8 cellular contexts compared by ENCODE assay signal in genomic region chr10:60778214-60778977, GRCh38. TPM values are rescaled to one million over a fixed set of nuclear protein-coding genes. Genes with fewer than 3 reads are reported as not detected.
DNase-seq lines count a peak whose midpoint lies in the region; ATAC-seq, FAIRE-seq and TF ChIP-seq lines count a peak whose summit lies in the region.

Gene CDK1, plus strand, starts transcription at chr10:60778478. Its CDS starts 1,688 bp downstream, at chr10:60780166.

- H3K27me3 ChIP-seq in BE2C = no peaks in the 10 kb centered on the region

- peak; percentile 96 for ATAC-seq in HG03457 (IDR thresholded peaks at IDR 0.05; ENCODE audit: unreplicated experiment)
- peak; percentile 97 for ATAC-seq in left colon

- peak within 1 kb of the TSS; percentile 83 for H3K4me3 ChIP-seq in BE2C (ENCODE audit: low read depth, low read length)
- H3K4me3 ChIP-seq in coronary artery = peak within 1 kb of the TSS; percentile 71

- peaks cover 20% of the 10 kb centered on the region for H3K36me3 ChIP-seq in BE2C

- no peak within 1 kb of the TSS for H3K27ac ChIP-seq in coronary artery

- peak; percentile 98 for FAIRE-seq in GM19239 (lab: Jason Lieb, UNC)

- TF ChIP-seq CTCF in BE2C (IDR thresholded peaks at IDR 0.05; ENCODE audit: low read depth, low read length) (no peak), coronary artery (IDR thresholded peaks at IDR 0.05) (no peak)

- peak; percentile 95 for DNase-seq in BE2C
- peak; percentile 82 for DNase-seq in GM19239 (ENCODE audit: insufficient read length, low spot score)
- peak; percentile 74 for DNase-seq in NCI-H524 treated with DMSO at 0.1 percent for 48 hours (lab: John Stamatoyannopoulos, UW)
- DNase-seq in activated CD4-positive, alpha-beta T cell treated with anti-CD3 and anti-CD28 coated beads for 4 hours = peak; percentile 90 to 95
- DNase-seq in coronary artery (ENCODE audit: low spot score) = peak; percentile 95
- DNase-seq in left colon = peak; percentile 97 to 98
- peak; percentile 97 for DNase-seq in stimulated activated CD4-positive, alpha-beta T cell treated with anti-CD3 and anti-CD28 coated beads, Interleukin-1b, Interleukin-23, amount 100 ng/mL, for 48 hours

- H3K4me1 ChIP-seq in BE2C = peaks cover 2% of the 10 kb centered on the region; the same call in 1 of the 2 replicates

- no peaks in the 10 kb centered on the region for H3K9me3 ChIP-seq in BE2C

- intact Hi-C loops in left colon (cut with DNase I, micrococcal nuclease) = no loop called here

RNA-seq across cellular contexts. Expression of gene CDK1, which starts in this region (rescaled TPM):
- 13.7 TPM for polyA plus RNA-seq in BE2C (2012; ENCODE audit: insufficient read depth, insufficient read length, low read depth)
- total RNA-seq in left colon = 10 to 100 TPM in 1 of 2 donors, 1 to 10 TPM in 1; 5.9 to 12.9 TPM
